ENCODE assay signal across 9 cellular contexts in genomic region chr12:49703647-49704137, GRCh38. TPM values are rescaled to one million over a fixed set of nuclear protein-coding genes. Genes with fewer than 3 reads are reported as not detected.
DNase-seq lines count a peak whose midpoint lies in the region; ATAC-seq and TF ChIP-seq lines count a peak whose summit lies in the region.
"Had no signal": no experiment of that assay in that cellular context is flagged by ENCODE, and none has a peak within 500 bp of the region (broad histone marks: within the 10 kb centered on the region; RNA-seq: fewer than 3 reads in every experiment).

No MANE protein-coding gene starts in this region.

- H3K4me1 ChIP-seq in tibial artery = peaks cover 0 to 59% (median 33%) of the 10 kb centered on the region in 4 donors

- H3K4me3 ChIP-seq in kidney epithelial cell (ENCODE audit: low read depth, low read length) (no peak overlapping the region), tibial artery (no peak overlapping the region)

- peak overlapping the region; percentile 38 to 94 for H3K27ac ChIP-seq in tibial artery

- peaks cover 2% of the 10 kb centered on the region for H3K27me3 ChIP-seq in kidney epithelial cell (ENCODE audit: control insufficient read depth, insufficient read depth, low read length)
- no peaks in the 10 kb centered on the region for H3K27me3 ChIP-seq in tibial artery

- DNase-seq in activated effector memory CD4-positive, alpha-beta T cell treated with anti-CD3 and anti-CD28 coated beads, Interleukin-2, amount 50 U/mL, for 16 hours = peak; percentile 77
- no peak for DNase-seq in activated effector memory CD4-positive, alpha-beta T cell treated with Interleukin-2 at 50 U/mL for 16 hours
- DNase-seq in activated T-cell treated with anti-CD3 and anti-CD28 coated beads for 24 hours (ENCODE audit: low read depth) (peak; percentile 55), kidney epithelial cell (ENCODE audit: low read depth) (peak; percentile 29), tibial artery (no peak)
- DNase-seq: NCI-H187 treated with DMSO at 0.1 percent for 48 hours had no signal

- H3K9me3 ChIP-seq in tibial artery = no peaks in the 10 kb centered on the region

- H3K36me3 ChIP-seq in kidney epithelial cell (ENCODE audit: control insufficient read depth, insufficient read depth, low read length) (no peaks in the 10 kb centered on the region), tibial artery (no peaks in the 10 kb centered on the region)

- TF ChIP-seq CTCF in kidney epithelial cell (IDR thresholded peaks at IDR 0.05; ENCODE audit: insufficient read depth, low read length, poor library complexity, severe bottlenecking) (no peak), tibial artery (IDR thresholded peaks at IDR 0.05) (no peak)

- intact Hi-C loops in tibial artery (cut with DNase I; ENCODE audit: low total_unique reads) = no loop called here

- ATAC-seq in HG02798 (IDR thresholded peaks at IDR 0.05; ENCODE audit: poor library complexity, unreplicated experiment) (no peak), GM19328 (IDR thresholded peaks at IDR 0.05; ENCODE audit: unreplicated experiment) (no peak), HG03135 (IDR thresholded peaks at IDR 0.05; ENCODE audit: unreplicated experiment) (no peak)

RNA-seq across cellular contexts. Expression of gene FMNL3, which starts 3.5 kb away (rescaled TPM):
- total RNA-seq in kidney epithelial cell = 34.3 and 35.1 TPM in 2 replicates

RNA-seq across cellular contexts. Expression of gene TMBIM6, which starts 37.7 kb away (rescaled TPM):
- 588 and 603 TPM in 2 replicates for total RNA-seq in kidney epithelial cell

Comparison
In these comparisons a context has a peak if more than half of its experiments do, and no peak if none do; other contexts are left out.
1. DNase-seq: peak in activated effector memory CD4-positive, alpha-beta T cell treated with anti-CD3 and anti-CD28 coated beads, Interleukin-2, amount 50 U/mL, for 16 hours (single experiment), activated T-cell treated with anti-CD3 and anti-CD28 coated beads for 24 hours (single experiment) and kidney epithelial cell (single experiment); none in activated effector memory CD4-positive, alpha-beta T cell treated with Interleukin-2 at 50 U/mL for 16 hours (single experiment) and tibial artery (0 of 2).